Comparison of ENCODE assay signal across 8 cellular contexts in the genomic region with DNA sequence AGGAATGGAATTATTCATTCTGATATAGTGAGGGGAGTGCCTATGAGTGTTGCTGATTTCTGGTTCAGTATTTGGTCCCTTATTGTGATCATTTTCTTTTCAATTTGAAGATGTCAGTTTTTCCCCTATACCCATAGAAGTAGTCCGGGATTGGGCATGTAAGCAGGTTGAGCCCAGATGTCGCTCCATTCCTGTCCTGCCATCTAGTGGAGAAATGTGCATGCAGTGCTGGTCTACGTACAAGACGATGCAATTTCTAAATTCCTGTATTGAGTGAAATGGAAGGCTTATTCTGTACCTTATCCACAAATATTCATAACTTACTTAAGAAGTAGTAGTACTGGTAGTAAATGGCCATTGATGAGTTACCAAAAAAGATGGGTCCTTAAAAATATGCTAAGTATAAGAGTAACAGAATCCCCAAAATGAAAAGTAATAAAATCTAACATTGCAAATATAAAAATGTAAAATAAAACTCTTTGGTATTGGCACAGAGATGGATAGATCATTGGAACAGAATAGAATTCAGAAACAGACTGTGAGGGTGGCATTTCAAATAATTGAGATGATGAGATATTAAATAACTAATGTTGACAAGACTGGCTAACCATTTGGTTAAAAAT.
A peak's percentile ranks its signal among the peaks of the same experiment; 100 is the strongest.
DNase-seq lines count a peak whose midpoint lies in the region; ATAC-seq and TF ChIP-seq lines count a peak whose summit lies in the region.

No MANE protein-coding gene starts in this region.

- no peak overlapping the region for H3K4me3 ChIP-seq in CD4-positive, CD25-positive, alpha-beta regulatory T cell (ENCODE audit: low read depth, low read length)
- no peak overlapping the region for H3K4me3 ChIP-seq in WERI-Rb-1 (ENCODE audit: low read depth, low read length)

- no peaks in the 10 kb centered on the region for H3K4me1 Mint-ChIP-seq in CD4-positive, CD25-positive, alpha-beta regulatory T cell

- no peak for ATAC-seq in CD4-positive, CD25-positive, alpha-beta regulatory T cell (ENCODE audit: low read depth in 2 of 2)
- ATAC-seq in GM18861 (IDR thresholded peaks at IDR 0.05; ENCODE audit: unreplicated experiment) (peak; percentile 97), HG02981 (IDR thresholded peaks at IDR 0.05; ENCODE audit: unreplicated experiment) (peak; percentile 96)

- H3K36me3 ChIP-seq in CD4-positive, CD25-positive, alpha-beta regulatory T cell (ENCODE audit: control insufficient read depth, insufficient read depth, low read length) = no peaks in the 10 kb centered on the region
- H3K36me3 ChIP-seq in WERI-Rb-1 = no peaks in the 10 kb centered on the region

- H3K9me3 ChIP-seq in CD4-positive, CD25-positive, alpha-beta regulatory T cell (ENCODE audit: control insufficient read depth in 2 of 2, low read length in 2 of 2) = no peaks in the 10 kb centered on the region
- no peaks in the 10 kb centered on the region for H3K9me3 ChIP-seq in WERI-Rb-1 (ENCODE audit: severe bottlenecking)

- H3K4me3 Mint-ChIP-seq in CD4-positive, CD25-positive, alpha-beta regulatory T cell = no peak overlapping the region

- H3K27me3 Mint-ChIP-seq in CD4-positive, CD25-positive, alpha-beta regulatory T cell = no peaks in the 10 kb centered on the region

- H3K36me3 Mint-ChIP-seq in CD4-positive, CD25-positive, alpha-beta regulatory T cell = no peaks in the 10 kb centered on the region

- TF ChIP-seq CTCF in WERI-Rb-1 (IDR thresholded peaks at IDR 0.05; ENCODE audit: low read depth, low read length) = peak; percentile 93

- no peak overlapping the region for H3K27ac Mint-ChIP-seq in CD4-positive, CD25-positive, alpha-beta regulatory T cell

- H3K4me1 ChIP-seq in CD4-positive, CD25-positive, alpha-beta regulatory T cell (ENCODE audit: control insufficient read depth, insufficient read depth, low read length, poor library complexity, severe bottlenecking) = no peaks in the 10 kb centered on the region

- DNase-seq in CD4-positive, CD25-positive, alpha-beta regulatory T cell = peak in 2 of 3 donors; percentile 4 to 47
- peak; percentile 58 for DNase-seq in NCI-H1694 treated with DMSO at 0.1 percent for 48 hours (lab: John Stamatoyannopoulos, UW)
- peak; percentile 82 for DNase-seq in WERI-Rb-1
- DNase-seq in epithelial cell of prostate (ENCODE audit: low read depth, low spot score) = peak; percentile 39
- peak; percentile 62 for DNase-seq in mucosa of gallbladder (ENCODE audit: low spot score)
- DNase-seq in ureter (ENCODE audit: low spot score) = peak; percentile 58

- no peaks in the 10 kb centered on the region for H3K27me3 ChIP-seq in CD4-positive, CD25-positive, alpha-beta regulatory T cell (ENCODE audit: control insufficient read depth, insufficient read depth, low read length)
- H3K27me3 ChIP-seq in WERI-Rb-1 (ENCODE audit: insufficient read depth, low read depth, severe bottlenecking) = no peaks in the 10 kb centered on the region

- peaks cover 0 to 4% (median 0%) of the 10 kb centered on the region in 7 donors for H3K9me3 Mint-ChIP-seq in CD4-positive, CD25-positive, alpha-beta regulatory T cell

- H3K27ac ChIP-seq in CD4-positive, CD25-positive, alpha-beta regulatory T cell (ENCODE audit: insufficient read depth, low read length, poor library complexity, severe bottlenecking) = no peak overlapping the region
- H3K27ac ChIP-seq in WERI-Rb-1 (no peak overlapping the region), epithelial cell of prostate (no peak overlapping the region)

Comparison
In these comparisons a context has a peak if more than half of its experiments do, and no peak if none do; other contexts are left out.
1. ATAC-seq: peak in GM18861 (single experiment) and HG02981 (single experiment); none in CD4-positive, CD25-positive, alpha-beta regulatory T cell (0 of 2).
2. DNase-seq: peak in every context shown above with its lines; median percentile 82 in WERI-Rb-1; 62 in mucosa of gallbladder; 58 in NCI-H1694 treated with DMSO at 0.1 percent for 48 hours; 58 in ureter; 39 in epithelial cell of prostate; 26 in CD4-positive, CD25-positive, alpha-beta regulatory T cell.